Comparison of ENCODE assay signal across 1 cellular context in genomic region chr15:52078876-52079700, GRCh38.
TF ChIP-seq lines count a peak whose summit lies in the region.

No MANE protein-coding gene starts in this region.

TF ChIP-seq in GM12878, 131 proteins besides CTCF, POLR2A, EP300 and RAD21 (continued from another document):
- TF ChIP-seq SMC3 (IDR thresholded peaks at IDR 0.05; ENCODE audit: borderline replicate concordance, low read length), result peak; percentile 88
